1 cellular context compared by ENCODE assay signal in genomic region chr1:37166005-37166404, GRCh38.
TF ChIP-seq lines count a peak whose summit lies in the region.

No MANE protein-coding gene starts in this region.

TF ChIP-seq in HepG2, 621 proteins besides CTCF, POLR2A, EP300 and RAD21 (continued from another document):
- TF ChIP-seq DZIP1 (CRISPR knock-in tag; IDR thresholded peaks at IDR 0.05) = no peak
- TF ChIP-seq, protein P1, sequence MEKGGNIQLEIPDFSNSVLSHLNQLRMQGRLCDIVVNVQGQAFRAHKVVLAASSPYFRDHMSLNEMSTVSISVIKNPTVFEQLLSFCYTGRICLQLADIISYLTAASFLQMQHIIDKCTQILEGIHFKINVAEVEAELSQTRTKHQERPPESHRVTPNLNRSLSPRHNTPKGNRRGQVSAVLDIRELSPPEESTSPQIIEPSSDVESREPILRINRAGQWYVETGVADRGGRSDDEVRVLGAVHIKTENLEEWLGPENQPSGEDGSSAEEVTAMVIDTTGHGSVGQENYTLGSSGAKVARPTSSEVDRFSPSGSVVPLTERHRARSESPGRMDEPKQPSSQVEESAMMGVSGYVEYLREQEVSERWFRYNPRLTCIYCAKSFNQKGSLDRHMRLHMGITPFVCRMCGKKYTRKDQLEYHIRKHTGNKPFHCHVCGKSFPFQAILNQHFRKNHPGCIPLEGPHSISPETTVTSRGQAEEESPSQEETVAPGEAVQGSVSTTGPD (CRISPR knock-in tag; IDR thresholded peaks at IDR 0.05) = no peak
- TF ChIP-seq, protein P2, sequence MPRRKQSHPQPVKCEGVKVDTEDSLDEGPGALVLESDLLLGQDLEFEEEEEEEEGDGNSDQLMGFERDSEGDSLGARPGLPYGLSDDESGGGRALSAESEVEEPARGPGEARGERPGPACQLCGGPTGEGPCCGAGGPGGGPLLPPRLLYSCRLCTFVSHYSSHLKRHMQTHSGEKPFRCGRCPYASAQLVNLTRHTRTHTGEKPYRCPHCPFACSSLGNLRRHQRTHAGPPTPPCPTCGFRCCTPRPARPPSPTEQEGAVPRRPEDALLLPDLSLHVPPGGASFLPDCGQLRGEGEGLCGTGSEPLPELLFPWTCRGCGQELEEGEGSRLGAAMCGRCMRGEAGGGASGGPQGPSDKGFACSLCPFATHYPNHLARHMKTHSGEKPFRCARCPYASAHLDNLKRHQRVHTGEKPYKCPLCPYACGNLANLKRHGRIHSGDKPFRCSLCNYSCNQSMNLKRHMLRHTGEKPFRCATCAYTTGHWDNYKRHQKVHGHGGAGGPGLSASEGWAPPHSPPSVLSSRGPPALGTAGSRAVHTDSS (CRISPR knock-in tag; conservative IDR thresholded peaks at IDR 0.05) = no peak
- TF ChIP-seq TAF15 (IDR thresholded peaks at IDR 0.05; ENCODE audit: low read depth, low read length, poor library complexity, severe bottlenecking) = no peak
- TF ChIP-seq ZBTB14 (CRISPR knock-in tag; IDR thresholded peaks at IDR 0.05) = no peak
- no peak for TF ChIP-seq ZSCAN30 (CRISPR knock-in tag; IDR thresholded peaks at IDR 0.05)
- no peak for TF ChIP-seq SMAD9 (CRISPR knock-in tag; IDR thresholded peaks at IDR 0.05)
- no peak for TF ChIP-seq ZNF441 (CRISPR knock-in tag; IDR thresholded peaks at IDR 0.05; ENCODE audit: borderline replicate concordance)
- no peak for TF ChIP-seq KLF15 (CRISPR knock-in tag; IDR thresholded peaks at IDR 0.05; ENCODE audit: borderline replicate concordance)
- TF ChIP-seq, protein P3, sequence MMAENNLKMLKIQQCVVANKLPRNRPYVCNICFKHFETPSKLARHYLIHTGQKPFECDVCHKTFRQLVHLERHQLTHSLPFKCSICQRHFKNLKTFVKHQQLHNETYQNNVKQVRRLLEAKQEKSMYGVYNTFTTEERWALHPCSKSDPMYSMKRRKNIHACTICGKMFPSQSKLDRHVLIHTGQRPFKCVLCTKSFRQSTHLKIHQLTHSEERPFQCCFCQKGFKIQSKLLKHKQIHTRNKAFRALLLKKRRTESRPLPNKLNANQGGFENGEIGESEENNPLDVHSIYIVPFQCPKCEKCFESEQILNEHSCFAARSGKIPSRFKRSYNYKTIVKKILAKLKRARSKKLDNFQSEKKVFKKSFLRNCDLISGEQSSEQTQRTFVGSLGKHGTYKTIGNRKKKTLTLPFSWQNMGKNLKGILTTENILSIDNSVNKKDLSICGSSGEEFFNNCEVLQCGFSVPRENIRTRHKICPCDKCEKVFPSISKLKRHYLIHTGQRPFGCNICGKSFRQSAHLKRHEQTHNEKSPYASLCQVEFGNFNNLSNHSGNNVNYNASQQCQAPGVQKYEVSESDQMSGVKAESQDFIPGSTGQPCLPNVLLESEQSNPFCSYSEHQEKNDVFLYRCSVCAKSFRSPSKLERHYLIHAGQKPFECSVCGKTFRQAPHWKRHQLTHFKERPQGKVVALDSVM (CRISPR knock-in tag; IDR thresholded peaks at IDR 0.05) = no peak
- TF ChIP-seq MED1 (CRISPR knock-in tag; IDR thresholded peaks at IDR 0.05) = no peak
- TF ChIP-seq THAP9 (CRISPR knock-in tag; IDR thresholded peaks at IDR 0.05; ENCODE audit: borderline replicate concordance) = no peak
- no peak for TF ChIP-seq ZNF282 (IDR thresholded peaks at IDR 0.05; ENCODE audit: partially characterized antibody)
